In the genomic region with DNA sequence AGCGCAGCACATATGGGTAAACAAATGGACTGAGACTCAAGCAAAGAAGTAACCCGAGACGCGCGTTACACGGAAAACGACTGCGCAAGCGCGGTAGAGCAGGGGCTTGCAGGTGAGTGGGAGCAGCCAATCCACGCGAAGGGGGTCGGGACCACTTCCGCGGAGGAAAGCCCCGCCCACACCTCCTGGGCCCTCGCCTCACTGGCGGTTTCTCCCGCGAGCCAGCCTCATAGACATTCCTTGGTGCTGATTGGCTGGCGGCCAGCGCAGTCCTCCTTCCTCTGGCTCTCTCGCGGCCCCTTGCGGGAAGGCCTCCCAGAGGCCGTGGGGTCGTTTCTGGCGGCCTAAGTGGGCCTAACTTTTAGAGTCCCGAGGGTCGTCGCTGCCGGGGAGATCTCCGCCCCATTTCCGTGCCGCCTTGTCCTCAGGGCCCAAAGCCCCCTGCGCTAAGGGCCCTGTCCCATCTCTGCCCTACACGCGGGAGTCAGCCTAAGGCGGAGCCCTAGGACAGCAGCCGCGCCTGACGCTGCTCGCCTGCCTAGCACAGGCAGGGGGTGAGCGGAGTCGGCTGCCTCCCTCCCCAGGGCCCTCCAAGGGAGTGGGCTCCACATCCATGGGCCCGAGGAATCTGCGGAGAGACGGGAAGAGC, we compare ENCODE assay signal across 8 cellular contexts. TPM values are rescaled to one million over a fixed set of nuclear protein-coding genes. Genes with fewer than 3 reads are reported as not detected.
DNase-seq lines count a peak whose midpoint lies in the region; ATAC-seq, FAIRE-seq and TF ChIP-seq lines count a peak whose summit lies in the region.

No MANE protein-coding gene starts in this region.

- 9% methylated on average over 44 of the region's 48 CpGs for whole genome bisulfite sequencing in GM12878 (ENCODE audit: insufficient coverage, insufficient replicate concordance, low lambda C conversion rate, missing lambda C conversion rate)
- WGBS in aorta, 2 donors: 6% methylated on average over 48 of the region's 48 CpGs

- H3K36me3 Mint-ChIP-seq in T-helper 17 cell (ENCODE audit: low read depth): no peaks in the 10 kb centered on the region

- TF ChIP-seq EP300 in GM12878 (IDR thresholded peaks at IDR 0.05; ENCODE audit: borderline replicate concordance in 1 of 2, control insufficient read depth in 1 of 2, low read depth in 2 of 2, low read length in 2 of 2): no peak

- intact Hi-C loops in GM12878 (cut with micrococcal nuclease; ENCODE audit: unreplicated experiment): no loop called here
- intact Hi-C loops in aorta (cut with DNase I): no loop called here

- H3K27me3 ChIP-seq in GM12878 (replicated peaks in 1 of 2; ENCODE audit: control insufficient read depth in 2 of 2, insufficient read depth in 2 of 2, low read length in 1 of 2): no peaks in the 10 kb centered on the region
- H3K27me3 ChIP-seq in aorta (ENCODE audit: control insufficient read depth in 1 of 2, insufficient read depth in 2 of 2, low read length in 1 of 2): no peaks in the 10 kb centered on the region

- RAD21 ChIA-PET in GM12878 (lab: Charles Lee; ENCODE audit: unreplicated experiment): no interaction called here

- in situ Hi-C loops in GM12878 (cut with MboI): loop anchor here (25.0 kb wide), 1 partner anchor 150 kb away; no protein-coding TSS in a partner anchor

- H3K9ac ChIP-seq in GM12878 (ENCODE audit: control insufficient read depth, insufficient read depth, low read length): peak overlapping the region; percentile 66

- ATAC-seq in T-helper 17 cell (peak; percentile 98), GM12878 (peak; percentile 98), aorta (ENCODE audit: low FRiP score) (peak; percentile 93)

- POLR2A ChIA-PET in GM12878 (lab: Charles Lee): interaction anchor here (1.1 kb wide), 1 partner anchor 24 kb away, joined by 3 read pairs; no protein-coding TSS in a partner anchor

- H3K4me1 ChIP-seq in GM12878 (ENCODE audit: control insufficient read depth, insufficient read depth, low read length) (peaks cover 4% of the 10 kb centered on the region), aorta (ENCODE audit: control insufficient read depth in 1 of 2, insufficient read depth in 2 of 2, low read length in 2 of 2) (no peaks in the 10 kb centered on the region)

- CTCF ChIA-PET in GM12878 (lab: Yijun Ruan, JAX): no interaction called here

- peak overlapping the region; percentile 94 for H3K4me3 Mint-ChIP-seq in T-helper 17 cell

- H3K4me1 Mint-ChIP-seq in T-helper 17 cell: peaks cover 22% of the 10 kb centered on the region

- peak overlapping the region; percentile 84 for H2AFZ ChIP-seq in GM12878 (ENCODE audit: control insufficient read depth, low read depth, low read length)

- H3K79me2 ChIP-seq in GM12878 (ENCODE audit: control insufficient read depth, insufficient read depth, low read length): no peaks in the 10 kb centered on the region

- TF ChIP-seq POLR2A in NB4 (IDR thresholded peaks at IDR 0.05; ENCODE audit: extremely low read depth, insufficient read length): no peak
- peak; percentile 75 for TF ChIP-seq POLR2A in GM12878 (IDR thresholded peaks at IDR 0.05; ENCODE audit: low read depth, low read length)

- H3K36me3 ChIP-seq in GM12878 (ENCODE audit: control insufficient read depth in 2 of 2, insufficient read depth in 2 of 2, low read length in 1 of 2) (no peaks in the 10 kb centered on the region), aorta (ENCODE audit: control insufficient read depth in 1 of 2, insufficient read depth in 2 of 2, low read length in 1 of 2) (no peaks in the 10 kb centered on the region)

- DNase-seq in ELF-1 (ENCODE audit: low read depth, low spot score): peak; percentile 99
- DNase-seq in GOT3 (lab: John Stamatoyannopoulos, UW): peak; percentile 24
- peak; percentile 93 for DNase-seq in NB4 (ENCODE audit: low read depth)
- peak; percentile 95 to 98 (median 97) for DNase-seq in T-helper 17 cell
- DNase-seq in GM12878 (ENCODE audit: low read depth, low spot score): peak; percentile 75
- DNase-seq in hippocampal formation (lab: John Stamatoyannopoulos, UW): peak; percentile 85 to 86
- peak; percentile 97 for DNase-seq in retina
- peak; percentile 97 for DNase-seq in aorta

- no peak for TF ChIP-seq RAD21 in GM12878 (IDR thresholded peaks at IDR 0.05; ENCODE audit: insufficient read depth, low read depth, low read length)

- no TSS peak for BruUV-seq in GM12878 (replicated peaks; lab: Mats Ljungman, UMichigan)

- peak overlapping the region; percentile 91 for H3K4me2 ChIP-seq in GM12878 (ENCODE audit: control insufficient read depth, insufficient read depth)

- SMC1A ChIA-PET in GM12878 (lab: Charles Lee; ENCODE audit: uncharacterized antibody, unreplicated experiment): no interaction called here

- no peaks in the 10 kb centered on the region for H3K27me3 Mint-ChIP-seq in T-helper 17 cell

- TF ChIP-seq CTCF in NB4 (IDR thresholded peaks at IDR 0.05; ENCODE audit: low read depth, low read length): peak; percentile 33
- peak; percentile 25 to 38 (median 31); a peak in 4 of 6 replicates for TF ChIP-seq CTCF in GM12878 (IDR thresholded peaks at IDR 0.05 in 2 of 3, conservative IDR thresholded peaks at IDR 0.05 in 1 of 3; ENCODE audit: control insufficient read depth in 2 of 3, extremely low read depth in 1 of 3, insufficient read depth in 1 of 3, low read depth in 3 of 3, low read length in 3 of 3)

- H3K4me3 ChIP-seq in NB4 (ENCODE audit: low read depth, low read length): peak overlapping the region; percentile 68
- peak overlapping the region; percentile 77 for H3K4me3 ChIP-seq in GM12878
- H3K4me3 ChIP-seq in aorta (ENCODE audit: low read length in 2 of 2): peak overlapping the region; percentile 5 to 6

- H3K27ac Mint-ChIP-seq in T-helper 17 cell: peak overlapping the region; percentile 95

- H3K9me3 ChIP-seq in T-helper 17 cell (ENCODE audit: control insufficient read depth, low read length, poor library complexity, severe bottlenecking) (no peaks in the 10 kb centered on the region), GM12878 (replicated peaks; ENCODE audit: control insufficient read depth, insufficient read depth, low read length) (no peaks in the 10 kb centered on the region), aorta (ENCODE audit: control insufficient read depth, low read length) (no peaks in the 10 kb centered on the region)

- H3K27ac ChIP-seq in GM12878 (ENCODE audit: control insufficient read depth, insufficient read depth) (peak overlapping the region; percentile 56), aorta (ENCODE audit: low read depth in 1 of 2, low read length in 2 of 2) (peak overlapping the region in 1 of 2 donors; percentile 11)

- FAIRE-seq in GM12878 (lab: Jason Lieb, UNC): peak; percentile 96

- no peaks in the 10 kb centered on the region for H4K20me1 ChIP-seq in GM12878 (ENCODE audit: control insufficient read depth, insufficient read depth)

TF ChIP-seq in GM12878, 131 proteins besides CTCF, POLR2A, EP300 and RAD21 (continues in another document):
- TF ChIP-seq NBN (IDR thresholded peaks at IDR 0.05) (no peak), CREB1 (IDR thresholded peaks at IDR 0.05; ENCODE audit: low read depth) (peak; percentile 58; the same call in 1 of the 2 replicates), SMAD1 (IDR thresholded peaks at IDR 0.05; ENCODE audit: low read depth, partially characterized antibody) (no peak), PAX5 (IDR thresholded peaks at IDR 0.05; ENCODE audit: borderline replicate concordance, low read depth, low read length) (no peak), ESRRA (IDR thresholded peaks at IDR 0.05; ENCODE audit: low read length) (no peak), TAF1 (IDR thresholded peaks at IDR 0.05; ENCODE audit: borderline replicate concordance, low read depth, low read length) (peak; percentile 54; the same call in 1 of the 2 replicates), POLR2AphosphoS5 (IDR thresholded peaks at IDR 0.05; ENCODE audit: low read length) (peak; percentile 62; the same call in 1 of the 2 replicates)

RNA-seq across cellular contexts. Expression of a gene that starts 9.1 kb away (rescaled TPM):
- total RNA-seq in T-helper 17 cell (not detected), GM12878 (2014; rRNA removed) (not detected in 2 replicates), GM12878 (2014; rRNA removed; fragmentation: Illumina TruSeq; extraction: Trizol) (not detected in 2 replicates), GM12878 (2021) (not detected in 2 replicates), aorta (not detected)
- not detected in 2 replicates for total RNA-seq in GM12878 (2013; cell fraction: nucleolus; rRNA removed)
- not detected for polyA plus RNA-seq in GM12878 (2011; ENCODE audit: low read depth)
- polyA plus RNA-seq in GM12878 (2011; rRNA removed) (not detected in 2 replicates), GM12878 (2014; fragmentation: Illumina TruSeq; extraction: Trizol) (not detected in 2 replicates), GM12878 (2014; fragmentation: Nextera tagmentation; extraction: Ambion mirVana) (not detected), GM12878 (2014; rRNA removed) (not detected in 2 replicates), GM12878 (2016; fragmentation: Nextera tagmentation; extraction: Ambion mirVana) (not detected), aorta (not detected)
- not detected in 2 replicates for polyA plus RNA-seq in GM12878 (2011; cell fraction: cytosol; rRNA removed)
- not detected in 2 replicates for polyA plus RNA-seq in GM12878 (2011; cell fraction: nucleus; rRNA removed)
- polyA plus RNA-seq in GM12878 (2012): not detected in 2 replicates
- polyA minus RNA-seq in GM12878 (2011; rRNA and poly(A)+ RNA removed): not detected in 2 replicates
- polyA minus RNA-seq in GM12878 (2011; cell fraction: cytosol; rRNA and poly(A)+ RNA removed): not detected in 2 replicates
- polyA minus RNA-seq in GM12878 (2011; cell fraction: nucleus; rRNA and poly(A)+ RNA removed): not detected in 2 replicates

RNA-seq across cellular contexts. Expression of a gene that starts 46.7 kb away (rescaled TPM):
- total RNA-seq in T-helper 17 cell (100 to 1,000 TPM; 131 to 144 TPM), GM12878 (2014; rRNA removed) (291 and 315 TPM in 2 replicates), GM12878 (2014; rRNA removed; fragmentation: Illumina TruSeq; extraction: Trizol) (283 and 310 TPM in 2 replicates), GM12878 (2021) (372 and 373 TPM in 2 replicates), aorta (100 to 1,000 TPM; 103 to 114 TPM)
- 65.5 and 72.8 TPM in 2 replicates for total RNA-seq in GM12878 (2013; cell fraction: nucleolus; rRNA removed)
- polyA plus RNA-seq in GM12878 (2011; ENCODE audit: low read depth): 97.4 TPM
- polyA plus RNA-seq in GM12878 (2011; rRNA removed) (262 and 295 TPM in 2 replicates), GM12878 (2014; fragmentation: Illumina TruSeq; extraction: Trizol) (228 and 321 TPM in 2 replicates), GM12878 (2014; fragmentation: Nextera tagmentation; extraction: Ambion mirVana) (100 to 1,000 TPM; 156 to 158 TPM), GM12878 (2014; rRNA removed) (306 and 313 TPM in 2 replicates), GM12878 (2016; fragmentation: Nextera tagmentation; extraction: Ambion mirVana) (100 to 1,000 TPM; 274 to 282 TPM), aorta (10 to 100 TPM; 54.3 to 63.2 TPM)
- 225 and 283 TPM in 2 replicates for polyA plus RNA-seq in GM12878 (2011; cell fraction: cytosol; rRNA removed)
- polyA plus RNA-seq in GM12878 (2011; cell fraction: nucleus; rRNA removed): 188 and 261 TPM in 2 replicates
- polyA plus RNA-seq in GM12878 (2012): 141 and 169 TPM in 2 replicates
- polyA minus RNA-seq in GM12878 (2011; rRNA and poly(A)+ RNA removed): 288 and 291 TPM in 2 replicates
- polyA minus RNA-seq in GM12878 (2011; cell fraction: cytosol; rRNA and poly(A)+ RNA removed): 89.5 and 109 TPM in 2 replicates
- polyA minus RNA-seq in GM12878 (2011; cell fraction: nucleus; rRNA and poly(A)+ RNA removed): 32.3 and 63.9 TPM in 2 replicates

Comparison
In these comparisons a context has a peak if more than half of its experiments do, and no peak if none do; other contexts are left out.
1. DNase-seq: peak in every context shown above with its lines; median percentile 99 in ELF-1; 97 in T-helper 17 cell; 97 in retina; 97 in aorta; 93 in NB4; 86 in hippocampal formation; 75 in GM12878; 24 in GOT3.
2. H3K4me3 ChIP-seq: peak in every context shown above with its lines; median percentile 77 in GM12878; 68 in NB4; 6 in aorta.